ENCODE assay signal across 31 cellular contexts in the genomic region with DNA sequence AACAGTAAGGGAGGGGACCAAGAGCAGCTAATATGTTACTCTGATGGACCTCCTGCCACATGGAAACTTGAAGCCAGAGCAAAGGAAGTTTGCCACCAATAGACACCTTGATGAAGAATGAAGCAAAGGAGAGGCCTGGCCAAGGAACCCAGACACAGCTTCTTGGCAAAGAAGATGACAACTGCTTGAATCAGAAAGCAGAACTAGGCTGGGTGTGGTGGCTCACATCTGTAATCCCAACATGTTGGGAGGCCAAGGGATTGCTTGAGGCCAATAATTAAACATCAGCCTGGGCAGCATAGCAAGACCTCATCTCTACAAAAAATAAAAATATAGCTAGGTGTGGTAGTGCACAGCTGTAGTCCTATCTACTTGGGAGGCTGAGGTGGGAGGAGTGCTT.
"Had no signal": no experiment of that assay in that cellular context is flagged by ENCODE, and none has a peak within 500 bp of the region (broad histone marks: within the 10 kb centered on the region; RNA-seq: fewer than 3 reads in every experiment).

No MANE protein-coding gene starts in this region.

- H3K36me3 Mint-ChIP-seq: brain; naive thymus-derived CD8-positive, alpha-beta T cell had no signal

- H3K27me3 Mint-ChIP-seq: activated CD8-positive, alpha-beta memory T cell treated with anti-CD3 and anti-CD28 coated beads, Interleukin-2, amount 10 ng/mL, durations not matched to agents 7 days and 5 days; activated naive CD8-positive, alpha-beta T cell treated with anti-CD3 and anti-CD28 coated beads for 36 hours; effector memory CD8-positive, alpha-beta T cell; naive thymus-derived CD8-positive, alpha-beta T cell; T-helper 17 cell had no signal

- H3K27ac Mint-ChIP-seq: activated CD8-positive, alpha-beta memory T cell treated with anti-CD3 and anti-CD28 coated beads, Interleukin-2, amount 10 ng/mL, durations not matched to agents 7 days and 5 days; activated CD8-positive, alpha-beta T cell treated with anti-CD3 and anti-CD28 coated beads, Interleukin-2, amount 10 ng/mL, durations not matched to agents 7 days and 5 days; activated naive CD8-positive, alpha-beta T cell treated with anti-CD3 and anti-CD28 coated beads for 36 hours; activated T-helper 2 cell treated with anti-CD3 and anti-CD28 coated beads, Interferon-gamma antibody, Interleukin-2, Interleukin-4, amounts not matched to agents 10 μg/mL and 5 μg/mL and 100 μg/mL, durations not matched to agents 14 hours and 24 hours and 36 hours; brain; effector memory CD8-positive, alpha-beta T cell; T-helper 17 cell; WTC11 had no signal

- H3K9ac ChIP-seq: parathyroid adenoma had no signal

- H3K4me1 Mint-ChIP-seq: brain, neural crest cell, WTC11 had no signal

- H3K4me3 ChIP-seq: adrenal gland, cardiac muscle cell, coronary artery, gastroesophageal sphincter, spleen, testis, transverse colon had no signal

- H3K4me1 ChIP-seq: adrenal gland, parathyroid adenoma had no signal

- H3K79me2 ChIP-seq: parathyroid adenoma had no signal

- H2AFZ ChIP-seq: parathyroid adenoma had no signal

- H3K36me3 ChIP-seq: adrenal gland, cardiac muscle cell, gastroesophageal sphincter, spleen, transverse colon had no signal

- H3K27me3 ChIP-seq: adrenal gland, cardiac muscle cell, gastroesophageal sphincter, spleen, testis, transverse colon had no signal

- DNase-seq: activated CD8-positive, alpha-beta memory T cell treated with anti-CD3 and anti-CD28 coated beads, Interleukin-2, amount 10 ng/mL, durations not matched to agents 7 days and 5 days; activated CD8-positive, alpha-beta T cell treated with anti-CD3 and anti-CD28 coated beads, Interleukin-2, amount 10 ng/mL, durations not matched to agents 7 days and 5 days; activated naive CD8-positive, alpha-beta T cell treated with anti-CD3 and anti-CD28 coated beads for 36 hours; activated T-cell treated with anti-CD3 and anti-CD28 coated beads, Interleukin-2, amount 50 U/mL, for 48 hours; adrenal gland; aorta; effector memory CD8-positive, alpha-beta T cell; erythroblast; head of caudate nucleus; hippocampal formation; kidney; left colon; mammary epithelial cell; midbrain; naive thymus-derived CD8-positive, alpha-beta T cell; occipital lobe; right cardiac atrium; spleen; stimulated activated naive CD8-positive, alpha-beta T cell treated with anti-CD3 and anti-CD28 coated beads, Interleukin-15, Interleukin-2, amounts not matched to agents 100 U/mL and 50 U/mL, for 24 hours; T-helper 17 cell; T1000; testis; transverse colon had no signal

- ATAC-seq: activated CD8-positive, alpha-beta memory T cell treated with anti-CD3 and anti-CD28 coated beads, Interleukin-2, amount 10 ng/mL, durations not matched to agents 7 days and 5 days; activated CD8-positive, alpha-beta T cell treated with anti-CD3 and anti-CD28 coated beads, Interleukin-2, amount 10 ng/mL, durations not matched to agents 7 days and 5 days; effector memory CD8-positive, alpha-beta T cell; gastroesophageal sphincter; left colon; naive thymus-derived CD8-positive, alpha-beta T cell; right cardiac atrium; stimulated activated naive CD8-positive, alpha-beta T cell treated with anti-CD3 and anti-CD28 coated beads, Interleukin-15, Interleukin-2, amounts not matched to agents 100 U/mL and 50 U/mL, for 24 hours; T-helper 17 cell; WTC11 had no signal

- H3K27ac ChIP-seq: adrenal gland, cardiac muscle cell, coronary artery, parathyroid adenoma, spleen, testis, transverse colon had no signal

- H3K9me3 ChIP-seq: adrenal gland, gastroesophageal sphincter, testis had no signal

- H3K4me3 Mint-ChIP-seq: activated CD8-positive, alpha-beta memory T cell treated with anti-CD3 and anti-CD28 coated beads, Interleukin-2, amount 10 ng/mL, durations not matched to agents 7 days and 5 days; activated CD8-positive, alpha-beta T cell treated with anti-CD3 and anti-CD28 coated beads, Interleukin-2, amount 10 ng/mL, durations not matched to agents 7 days and 5 days; activated naive CD8-positive, alpha-beta T cell treated with anti-CD3 and anti-CD28 coated beads for 36 hours; brain; effector memory CD8-positive, alpha-beta T cell; naive thymus-derived CD8-positive, alpha-beta T cell; neural crest cell; T-helper 17 cell; WTC11 had no signal
